Comparison of ENCODE assay signal across 8 cellular contexts in the genomic region with DNA sequence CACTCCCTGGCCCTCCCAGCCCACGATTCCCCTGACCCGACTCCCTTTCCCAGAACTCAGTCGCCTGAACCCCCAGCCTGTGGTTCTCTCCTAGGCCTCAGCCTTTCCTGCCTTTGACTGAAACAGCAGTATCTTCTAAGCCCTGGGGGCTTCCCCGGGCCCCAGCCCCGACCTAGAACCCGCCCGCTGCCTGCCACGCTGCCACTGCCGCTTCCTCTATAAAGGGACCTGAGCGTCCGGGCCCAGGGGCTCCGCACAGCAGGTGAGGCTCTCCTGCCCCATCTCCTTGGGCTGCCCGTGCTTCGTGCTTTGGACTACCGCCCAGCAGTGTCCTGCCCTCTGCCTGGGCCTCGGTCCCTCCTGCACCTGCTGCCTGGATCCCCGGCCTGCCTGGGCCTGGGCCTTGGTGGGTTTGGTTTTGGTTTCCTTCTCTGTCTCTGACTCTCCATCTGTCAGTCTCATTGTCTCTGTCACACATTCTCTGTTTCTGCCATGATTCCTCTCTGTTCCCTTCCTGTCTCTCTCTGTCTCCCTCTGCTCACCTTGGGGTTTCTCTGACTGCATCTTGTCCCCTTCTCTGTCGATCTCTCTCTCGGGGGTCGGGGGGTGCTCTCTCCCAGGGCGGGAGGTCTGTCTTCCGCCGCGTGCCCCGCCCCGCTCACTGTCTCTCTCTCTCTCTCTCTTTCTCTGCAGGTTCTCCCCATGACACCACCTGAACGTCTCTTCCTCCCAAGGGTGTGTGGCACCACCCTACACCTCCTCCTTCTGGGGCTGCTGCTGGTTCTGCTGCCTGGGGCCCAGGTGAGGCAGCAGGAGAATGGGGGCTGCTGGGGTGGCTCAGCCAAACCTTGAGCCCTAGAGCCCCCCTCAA. TPM values are rescaled to one million over a fixed set of nuclear protein-coding genes. Genes with fewer than 3 reads are reported as not detected.
DNase-seq lines count a peak whose midpoint lies in the region; ATAC-seq, FAIRE-seq and TF ChIP-seq lines count a peak whose summit lies in the region.

A gene with protein sequence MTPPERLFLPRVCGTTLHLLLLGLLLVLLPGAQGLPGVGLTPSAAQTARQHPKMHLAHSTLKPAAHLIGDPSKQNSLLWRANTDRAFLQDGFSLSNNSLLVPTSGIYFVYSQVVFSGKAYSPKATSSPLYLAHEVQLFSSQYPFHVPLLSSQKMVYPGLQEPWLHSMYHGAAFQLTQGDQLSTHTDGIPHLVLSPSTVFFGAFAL (plus strand): TSS at position 249 of the 871 bp plus-strand sequence. CDS start 454 bp downstream, at position 703.

- H3K36me3 ChIP-seq in GM12878 (ENCODE audit: control insufficient read depth in 2 of 2, insufficient read depth in 2 of 2, low read length in 1 of 2): peaks cover 0 to 3% of the 10 kb centered on the region in 2 experiments; a peak in 2 of 4 replicates

- RAD21 ChIA-PET in GM12878 (lab: Charles Lee; ENCODE audit: unreplicated experiment): interaction anchor here (0.6 to 17.5 kb wide), 7 partner anchors 10 to 24 kb away, joined by 4 to 620 read pairs (median 53); a partner anchor contains a TSS

- H3K36me3 Mint-ChIP-seq in T-cell: peaks cover 7% of the 10 kb centered on the region

- no peaks in the 10 kb centered on the region for H3K9me3 ChIP-seq in GM12878 (replicated peaks; ENCODE audit: control insufficient read depth, insufficient read depth, low read length)

- peak within 1 kb of the TSS; percentile 96 for H3K27ac ChIP-seq in GM12878 (ENCODE audit: control insufficient read depth, insufficient read depth)

- CTCF ChIA-PET in T-cell (lab: Charles Lee): interaction anchor here in 1 of 2 donors (1.0 to 1.4 kb wide), 2 partner anchors 26 to 31 kb away, joined by 3 read pairs; a partner anchor contains a TSS
- CTCF ChIA-PET in GM12878 (lab: Yijun Ruan, JAX): interaction anchor here (1.2 to 34.8 kb wide), 7 partner anchors 10 to 21 kb away, joined by 3 to 2098 read pairs (median 38); a partner anchor contains a TSS

- H3K4me3 ChIP-seq in GM12878: peak within 1 kb of the TSS; percentile 59

- no peak for TF ChIP-seq RAD21 in GM12878 (IDR thresholded peaks at IDR 0.05; ENCODE audit: insufficient read depth, low read depth, low read length)

- peak within 1 kb of the TSS; percentile 52 for H2AFZ ChIP-seq in GM12878 (ENCODE audit: control insufficient read depth, low read depth, low read length)

- SMC1A ChIA-PET in GM12878 (lab: Charles Lee; ENCODE audit: uncharacterized antibody, unreplicated experiment): interaction anchor here (18.7 to 45.5 kb wide), 3 partner anchors 12 to 23 kb away, joined by 523 to 1989 read pairs (median 1989); a partner anchor contains a TSS

- POLR2A ChIA-PET in T-cell (lab: Charles Lee) (no interaction called here), GM12878 (lab: Charles Lee) (interaction anchor here (0.7 to 17.1 kb wide), 8 partner anchors 11 to 31 kb away, joined by 3 to 282 read pairs (median 115); a partner anchor contains a TSS)

- intact Hi-C loops in GM12878 (cut with micrococcal nuclease; ENCODE audit: unreplicated experiment): no loop called here

- no TSS peak for BruUV-seq in GM12878 (replicated peaks; lab: Mats Ljungman, UMichigan)

- peaks cover 67% of the 10 kb centered on the region for H3K4me1 ChIP-seq in GM12878 (ENCODE audit: control insufficient read depth, insufficient read depth, low read length)

- DNase-seq in T-cell: peak in 33 of 34 experiments; percentile 58 to 86 (median 77)
- DNase-seq in GM12878 (ENCODE audit: low read depth, low spot score): no peak
- DNase-seq in stimulated activated CD8-positive, alpha-beta memory T cell treated with anti-CD3 and anti-CD28 coated beads, Interleukin-4, amount 100 ng/mL, for 24 hours (ENCODE audit: low read depth): peak; percentile 73
- no peak for DNase-seq in iPS-NIHi11 (ENCODE audit: low spot score)
- DNase-seq in MV-4-11 (lab: John Stamatoyannopoulos, UW): no peak
- no peak for DNase-seq in NCI-H2196 treated with DMSO at 0.1 percent for 48 hours (lab: John Stamatoyannopoulos, UW; ENCODE audit: unreplicated experiment)

- peak within 1 kb of the TSS; percentile 84 for H3K4me2 ChIP-seq in GM12878 (ENCODE audit: control insufficient read depth, insufficient read depth)

- peak within 1 kb of the TSS; percentile 91 to 99 (median 96) for H3K4me3 Mint-ChIP-seq in T-cell

- peak; percentile 18 for FAIRE-seq in GM12878 (lab: Jason Lieb, UNC)

- 0 out of 4 replicates have a peak, but pooled peaks of 1 of the 2 experiments have one; percentile 8 for TF ChIP-seq EP300 in GM12878 (IDR thresholded peaks at IDR 0.05; ENCODE audit: borderline replicate concordance in 1 of 2, control insufficient read depth in 1 of 2, low read depth in 2 of 2, low read length in 2 of 2)

- H3K27me3 Mint-ChIP-seq in T-cell: no peaks in the 10 kb centered on the region

- no peaks in the 10 kb centered on the region for H3K27me3 ChIP-seq in GM12878 (replicated peaks in 1 of 2; ENCODE audit: control insufficient read depth in 2 of 2, insufficient read depth in 2 of 2, low read length in 1 of 2)

- peak; percentile 90 for TF ChIP-seq POLR2A in GM12878 (IDR thresholded peaks at IDR 0.05; ENCODE audit: low read depth, low read length)

- no peaks in the 10 kb centered on the region for H4K20me1 ChIP-seq in GM12878 (ENCODE audit: control insufficient read depth, insufficient read depth)

- ATAC-seq in GM19455 (IDR thresholded peaks at IDR 0.05; ENCODE audit: unreplicated experiment) (peak; percentile 49), T-cell (replicated peaks in 1 of 4) (peak; percentile 71 to 75 (median 72)), GM12878 (peak; percentile 47), GM18519 (IDR thresholded peaks at IDR 0.05; ENCODE audit: low FRiP score, unreplicated experiment) (no peak)

- in situ Hi-C loops in GM12878 (cut with MboI): loop anchor here (25.0 kb wide), 2 partner anchors 1040 to 1390 kb away; a partner anchor contains a TSS

- H3K79me2 ChIP-seq in GM12878 (ENCODE audit: control insufficient read depth, insufficient read depth, low read length): peaks cover 58% of the 10 kb centered on the region

- under 1% methylated on average over 27 of the region's 27 CpGs for WGBS in GM12878 (ENCODE audit: insufficient coverage, insufficient replicate concordance, low lambda C conversion rate, missing lambda C conversion rate)

- H3K9ac ChIP-seq in GM12878 (ENCODE audit: control insufficient read depth, insufficient read depth, low read length): peak within 1 kb of the TSS; percentile 87

- H3K27ac Mint-ChIP-seq in T-cell: peak within 1 kb of the TSS; percentile 98 to 100

- TF ChIP-seq CTCF in GM12878 (IDR thresholded peaks at IDR 0.05 in 2 of 3, conservative IDR thresholded peaks at IDR 0.05 in 1 of 3; ENCODE audit: control insufficient read depth in 2 of 3, extremely low read depth in 1 of 3, insufficient read depth in 1 of 3, low read depth in 3 of 3, low read length in 3 of 3): no peak

- H3K9me3 Mint-ChIP-seq in T-cell: no peaks in the 10 kb centered on the region

- peaks cover 96 to 99% (median 97%) of the 10 kb centered on the region in 3 donors for H3K4me1 Mint-ChIP-seq in T-cell

TF ChIP-seq in GM12878, 131 proteins besides CTCF, POLR2A, EP300 and RAD21 (continues in another document):
- TF ChIP-seq, protein P1, sequence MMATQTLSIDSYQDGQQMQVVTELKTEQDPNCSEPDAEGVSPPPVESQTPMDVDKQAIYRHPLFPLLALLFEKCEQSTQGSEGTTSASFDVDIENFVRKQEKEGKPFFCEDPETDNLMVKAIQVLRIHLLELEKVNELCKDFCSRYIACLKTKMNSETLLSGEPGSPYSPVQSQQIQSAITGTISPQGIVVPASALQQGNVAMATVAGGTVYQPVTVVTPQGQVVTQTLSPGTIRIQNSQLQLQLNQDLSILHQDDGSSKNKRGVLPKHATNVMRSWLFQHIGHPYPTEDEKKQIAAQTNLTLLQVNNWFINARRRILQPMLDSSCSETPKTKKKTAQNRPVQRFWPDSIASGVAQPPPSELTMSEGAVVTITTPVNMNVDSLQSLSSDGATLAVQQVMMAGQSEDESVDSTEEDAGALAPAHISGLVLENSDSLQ (IDR thresholded peaks at IDR 0.05): peak; percentile 93
- TF ChIP-seq CHD2 (IDR thresholded peaks at IDR 0.05; ENCODE audit: borderline replicate concordance, low read depth, low read length) (0 out of 2 replicates have a peak, but pooled peaks have one; percentile 18), ZBED1 (IDR thresholded peaks at IDR 0.05; ENCODE audit: borderline replicate concordance) (0 out of 2 replicates have a peak, but pooled peaks have one; percentile 40), CREB1 (IDR thresholded peaks at IDR 0.05; ENCODE audit: low read depth) (no peak), SMAD5 (IDR thresholded peaks at IDR 0.05; ENCODE audit: low read depth) (peak; percentile 37; the same call in 1 of the 2 replicates), RFX5 (IDR thresholded peaks at IDR 0.05; ENCODE audit: low read depth, low read length) (no peak), TCF12 (IDR thresholded peaks at IDR 0.05; ENCODE audit: low read depth, low read length) (peak; percentile 85), FOXM1 (IDR thresholded peaks at IDR 0.05; ENCODE audit: low read depth, low read length) (no peak), MTA2 (IDR thresholded peaks at IDR 0.05; ENCODE audit: low read depth) (peak; percentile 18; the same call in 1 of the 2 replicates), WRNIP1 (IDR thresholded peaks at IDR 0.05; ENCODE audit: borderline replicate concordance, low read depth, low read length) (no peak), MXI1 (IDR thresholded peaks at IDR 0.05; ENCODE audit: low read depth, low read length) (peak; percentile 64; the same call in 1 of the 2 replicates), BHLHE40 (IDR thresholded peaks at IDR 0.05; ENCODE audit: borderline replicate concordance in 1 of 2, low read depth in 2 of 2, low read length in 1 of 2) (peak in 1 of 2 experiments; percentile 64; a peak in 2 of 4 replicates)

RNA-seq across cellular contexts. Expression of the gene that starts here (rescaled TPM):
- total RNA-seq in T-cell: 10 to 100 TPM; 12.5 to 23.9 (median 17.9) TPM
- 9.0 and 10.2 TPM in 2 replicates for total RNA-seq in GM12878 (2013; cell fraction: nucleolus; rRNA removed)
- 50.0 and 50.2 TPM in 2 replicates for total RNA-seq in GM12878 (2014; rRNA removed)
- total RNA-seq in GM12878 (2014; rRNA removed; fragmentation: Illumina TruSeq; extraction: Trizol): 35.8 and 36.4 TPM in 2 replicates
- 69.8 and 72.5 TPM in 2 replicates for total RNA-seq in GM12878 (2021)
- polyA plus RNA-seq in GM12878 (2011; ENCODE audit: low read depth): 45.5 TPM
- 10.6 and 27.5 TPM in 2 replicates for polyA plus RNA-seq in GM12878 (2011; rRNA removed)
- 30.5 and 33.8 TPM in 2 replicates for polyA plus RNA-seq in GM12878 (2011; cell fraction: cytosol; rRNA removed)
- 26.1 and 29.1 TPM in 2 replicates for polyA plus RNA-seq in GM12878 (2011; cell fraction: nucleus; rRNA removed)
- 70.4 and 102 TPM in 2 replicates for polyA plus RNA-seq in GM12878 (2012)
- 84.7 and 94.0 TPM in 2 replicates for polyA plus RNA-seq in GM12878 (2014; fragmentation: Illumina TruSeq; extraction: Trizol)
- polyA plus RNA-seq in GM12878 (2014; fragmentation: Nextera tagmentation; extraction: Ambion mirVana): 100 to 1,000 TPM in 1 of 2 experiments, 10 to 100 TPM in 1; 87.8 to 100 TPM
- 40.8 and 46.9 TPM in 2 replicates for polyA plus RNA-seq in GM12878 (2014; rRNA removed)
- polyA plus RNA-seq in GM12878 (2016; fragmentation: Nextera tagmentation; extraction: Ambion mirVana): 10 to 100 TPM; 80.3 to 88.3 TPM
- polyA minus RNA-seq in GM12878 (2011; rRNA and poly(A)+ RNA removed): 17.0 and 17.4 TPM in 2 replicates
- 19.0 and 20.9 TPM in 2 replicates for polyA minus RNA-seq in GM12878 (2011; cell fraction: cytosol; rRNA and poly(A)+ RNA removed)
- polyA minus RNA-seq in GM12878 (2011; cell fraction: nucleus; rRNA and poly(A)+ RNA removed): 4.0 and 4.9 TPM in 2 replicates

Comparison
In these comparisons a context has a peak if more than half of its experiments do, and no peak if none do; other contexts are left out.
1. DNase-seq: peak in T-cell (33 of 34) and stimulated activated CD8-positive, alpha-beta memory T cell treated with anti-CD3 and anti-CD28 coated beads, Interleukin-4, amount 100 ng/mL, for 24 hours (single experiment); none in GM12878 (single experiment), iPS-NIHi11 (single experiment), MV-4-11 (single experiment) and NCI-H2196 treated with DMSO at 0.1 percent for 48 hours (single experiment).